ENCODE assay signal across 19 cellular contexts in genomic region chr3:49912787-49913375, GRCh38. TPM values are rescaled to one million over a fixed set of nuclear protein-coding genes. Genes with fewer than 3 reads are reported as not detected.
DNase-seq lines count a peak whose midpoint lies in the region; ATAC-seq and TF ChIP-seq lines count a peak whose summit lies in the region.
"Had no signal": no experiment of that assay in that cellular context is flagged by ENCODE, and none has a peak within 500 bp of the region (broad histone marks: within the 10 kb centered on the region; RNA-seq: fewer than 3 reads in every experiment).

No MANE protein-coding gene starts in this region.

- H3K9me3 Mint-ChIP-seq in brain, result no peaks in the 10 kb centered on the region
- H3K9me3 Mint-ChIP-seq: CD4-positive, CD25-positive, alpha-beta regulatory T cell had no signal

- H3K4me1 ChIP-seq in heart right ventricle (peaks cover 0 to 4% (median 0%) of the 10 kb centered on the region in 9 donors), right atrium auricular region (no peaks in the 10 kb centered on the region)
- H3K4me1 ChIP-seq: left ventricle myocardium inferior, right lobe of liver, upper lobe of right lung had no signal

- H3K27me3 ChIP-seq in heart right ventricle, result no peaks in the 10 kb centered on the region
- H3K27me3 ChIP-seq in right atrium auricular region, result no peaks in the 10 kb centered on the region
- H3K27me3 ChIP-seq: right lobe of liver, upper lobe of right lung had no signal

- DNase-seq in heart right ventricle, result no peak
- no peak for DNase-seq in right atrium auricular region (ENCODE audit: low spot score)
- DNase-seq in NCI-H446 (lab: John Stamatoyannopoulos, UW), result peak; percentile 28 to 56
- no peak for DNase-seq in activated CD4-positive, alpha-beta T cell treated with anti-CD3 and anti-CD28 coated beads, Interleukin-2, amount 50 U/mL, for 48 hours
- no peak for DNase-seq in dedifferentiated amniotic fluid mesenchymal stem cell (ENCODE audit: extremely low spot score)
- DNase-seq in NCI-H345 treated with DMSO at 0.1 percent for 48 hours (lab: John Stamatoyannopoulos, UW; ENCODE audit: unreplicated experiment), result no peak
- DNase-seq: activated CD4-positive, alpha-beta T cell treated with anti-CD3 and anti-CD28 coated beads for 4 hours; activated CD8-positive, alpha-beta memory T cell treated with anti-CD3 and anti-CD28 coated beads, Interleukin-2, amount 50 U/mL, for 4 hours; activated effector memory CD4-positive, alpha-beta T cell treated with anti-CD3 and anti-CD28 coated beads, Interleukin-2, amount 50 U/mL, for 16 hours; CD4-positive, CD25-positive, alpha-beta regulatory T cell; foreskin melanocyte; HCEC 1CT; IMR-90; left ventricle myocardium inferior; NCI-H226; right lobe of liver; upper lobe of right lung had no signal

- H3K36me3 ChIP-seq in heart right ventricle (peaks cover 0 to 52% (median 11%) of the 10 kb centered on the region in 9 donors), right atrium auricular region (peaks cover 12% of the 10 kb centered on the region)

- no peaks in the 10 kb centered on the region for H3K27me3 Mint-ChIP-seq in brain
- H3K27me3 Mint-ChIP-seq: CD4-positive, CD25-positive, alpha-beta regulatory T cell had no signal

- H3K4me3 Mint-ChIP-seq in brain, result peak overlapping the region in 1 of 5 experiments; percentile 54
- H3K4me3 Mint-ChIP-seq: CD4-positive, CD25-positive, alpha-beta regulatory T cell had no signal

- 81 to 88% methylated on average over 6 of the region's 6 CpGs for WGBS in heart right ventricle, 2 donors

- peaks cover 4% of the 10 kb centered on the region for H3K36me3 Mint-ChIP-seq in brain

- ATAC-seq in heart right ventricle (peak in 7 of 8 donors; percentile 17 to 79 (median 70)), HG02623 (IDR thresholded peaks at IDR 0.05; ENCODE audit: unreplicated experiment) (no peak)
- ATAC-seq: right lobe of liver, upper lobe of right lung had no signal

- TF ChIP-seq CTCF in heart right ventricle (IDR thresholded peaks at IDR 0.05) (no peak), right atrium auricular region (IDR thresholded peaks at IDR 0.05) (no peak), brain (conservative IDR thresholded peaks at IDR 0.05) (no peak)

- H3K4me3 ChIP-seq in heart right ventricle, result no peak overlapping the region
- H3K4me3 ChIP-seq in right atrium auricular region, result no peak overlapping the region
- H3K4me3 ChIP-seq: left ventricle myocardium inferior, right lobe of liver, upper lobe of right lung had no signal

- intact Hi-C loops in heart right ventricle (cut with DNase I), result loop anchor here in 1 of 10 donors (10.0 kb wide), 1 partner anchor 208 kb away; no protein-coding TSS in a partner anchor

- H3K9me3 ChIP-seq in heart right ventricle (no peaks in the 10 kb centered on the region), right atrium auricular region (no peaks in the 10 kb centered on the region)
- H3K9me3 ChIP-seq: left ventricle myocardium inferior, right lobe of liver, upper lobe of right lung had no signal

- H3K27ac ChIP-seq in heart right ventricle (peak overlapping the region in 1 of 10 donors; percentile 11), right atrium auricular region (no peak overlapping the region)
- H3K27ac ChIP-seq: left ventricle myocardium inferior, right lobe of liver, upper lobe of right lung had no signal

- peak overlapping the region in 4 of 5 experiments; percentile 48 to 95 (median 62) for H3K27ac Mint-ChIP-seq in brain

- no peaks in the 10 kb centered on the region for H3K4me1 Mint-ChIP-seq in brain

RNA-seq across cellular contexts. Expression of gene MST1R, which starts 9.2 kb away (rescaled TPM):
- total RNA-seq in heart right ventricle (1 to 10 TPM in 8 of 10 donors, under 1 TPM in 2; 0.53 to 4.4 (median 1.6) TPM), right atrium auricular region (1 to 10 TPM; 1.2 to 4.2 TPM)
- polyA plus RNA-seq in heart right ventricle (1 to 10 TPM; 1.7 to 7.1 TPM), brain (ENCODE audit: insufficient read depth, low read depth, low replicate concordance) (1.6 TPM)

RNA-seq across cellular contexts. Expression of gene MON1A, which starts 16.7 kb away (rescaled TPM):
- total RNA-seq in heart right ventricle (1 to 10 TPM; 5.3 to 8.2 (median 6.7) TPM), right atrium auricular region (1 to 10 TPM; 8.4 to 9.4 TPM)
- polyA plus RNA-seq in heart right ventricle (10 to 100 TPM in 1 of 2 donors, 1 to 10 TPM in 1; 6.5 to 10.6 TPM), brain (ENCODE audit: insufficient read depth, low read depth, low replicate concordance) (16.9 TPM)

RNA-seq across cellular contexts. Expression of gene RBM6, which starts 27.1 kb away (rescaled TPM):
- 10 to 100 TPM; 29.8 to 57.6 (median 37.6) TPM for total RNA-seq in heart right ventricle
- 100 to 1,000 TPM in 1 of 2 donors, 10 to 100 TPM in 1; 26.0 to 208 TPM for polyA plus RNA-seq in heart right ventricle
- total RNA-seq in right atrium auricular region, result 10 to 100 TPM; 34.6 to 38.0 TPM
- polyA plus RNA-seq in brain (ENCODE audit: insufficient read depth, low read depth, low replicate concordance), result 13.8 TPM

RNA-seq across cellular contexts. Expression of gene CAMKV, which starts 43.2 kb away (rescaled TPM):
- total RNA-seq in heart right ventricle, result not detected
- polyA plus RNA-seq in heart right ventricle, result not detected
- not detected for total RNA-seq in right atrium auricular region
- 28.5 TPM for polyA plus RNA-seq in brain (ENCODE audit: insufficient read depth, low read depth, low replicate concordance)
- total RNA-seq: CD4-positive, CD25-positive, alpha-beta regulatory T cell; IMR-90; left ventricle myocardium inferior; right lobe of liver; upper lobe of right lung had no signal
- polyA plus RNA-seq: CD4-positive, CD25-positive, alpha-beta regulatory T cell; IMR-90 had no signal

RNA-seq across cellular contexts. Expression of gene TRAIP, which starts 56.5 kb away (rescaled TPM):
- total RNA-seq in heart right ventricle, result 1 to 10 TPM in 7 of 10 donors, under 1 TPM in 3; 0.20 to 2.4 (median 1.4) TPM
- polyA plus RNA-seq in heart right ventricle, result 1 to 10 TPM in 1 of 2 donors, under 1 TPM in 1; 0.96 to 1.6 TPM
- total RNA-seq in right atrium auricular region, result 1 to 10 TPM in 1 of 2 donors, under 1 TPM in 1; 0.98 to 2.0 TPM
- polyA plus RNA-seq in brain (ENCODE audit: insufficient read depth, low read depth, low replicate concordance), result 6.8 TPM

Comparison
In these comparisons a context has a peak if more than half of its experiments do, and no peak if none do; other contexts are left out.
1. DNase-seq: peak in NCI-H446 (2 of 2); none in heart right ventricle (0 of 2), right atrium auricular region (single experiment), activated CD4-positive, alpha-beta T cell treated with anti-CD3 and anti-CD28 coated beads, Interleukin-2, amount 50 U/mL, for 48 hours (0 of 2), dedifferentiated amniotic fluid mesenchymal stem cell (single experiment) and NCI-H345 treated with DMSO at 0.1 percent for 48 hours (single experiment).